Comparison of ENCODE assay signal across 28 cellular contexts in genomic region chr7:145779165-145779564, GRCh38.
"Had no signal": no experiment of that assay in that cellular context is flagged by ENCODE, and none has a peak within 500 bp of the region (broad histone marks: within the 10 kb centered on the region; RNA-seq: fewer than 3 reads in every experiment).

No MANE protein-coding gene starts in this region.

- H3K4me3 ChIP-seq: neural progenitor cell, ovary, psoas muscle, right lobe of liver, skin epidermis, smooth muscle cell, spleen, thoracic aorta, thyroid gland, tibial nerve, upper lobe of left lung, uterus had no signal

- H3K36me3 ChIP-seq: neural progenitor cell, ovary, right lobe of liver, spleen, thoracic aorta, thyroid gland, tibial nerve, upper lobe of left lung, uterus had no signal

- ATAC-seq: naive thymus-derived CD4-positive, alpha-beta T cell; natural killer cell; psoas muscle; right cardiac atrium; right lobe of liver; stimulated activated memory B cell treated with anti-CD40 and anti-IgM and Interleukin-4, amounts not matched to agents 10 μg/mL and 1 μg/mL and 100 μg/mL, for 72 hours; stimulated activated naive CD8-positive, alpha-beta T cell treated with anti-CD3 and anti-CD28 coated beads, Interleukin-15, amount 100 ng/mL, for 72 hours; stimulated activated naive CD8-positive, alpha-beta T cell treated with anti-CD3 and anti-CD28 coated beads, Interleukin-15, Interleukin-2, amounts not matched to agents 100 U/mL and 50 U/mL, for 24 hours had no signal

- H3K4me1 ChIP-seq: neural progenitor cell, parathyroid adenoma, psoas muscle, right lobe of liver, spleen, thyroid gland, tibial nerve, upper lobe of left lung, uterus had no signal

- DNase-seq: naive thymus-derived CD4-positive, alpha-beta T cell; natural killer cell; occipital lobe; ovary; posterior cingulate gyrus; psoas muscle; right cardiac atrium; right lobe of liver; spleen; stimulated activated CD4-positive, alpha-beta T cell treated with anti-CD3 and anti-CD28 coated beads, Interleukin-12 subunit alpha, Interleukin-12 subunit beta, amount 100 ng/mL, for 4 hours; stimulated activated CD4-positive, alpha-beta T cell treated with anti-CD3 and anti-CD28 coated beads, Interleukin-1b, Interleukin-23, amount 100 ng/mL, for 48 hours; stimulated activated CD4-positive, alpha-beta T cell treated with anti-CD3 and anti-CD28 coated beads, Interleukin-4, amount 100 ng/mL, for 1 hour; stimulated activated CD4-positive, alpha-beta T cell treated with anti-CD3 and anti-CD28 coated beads, Interleukin-4, amount 100 ng/mL, for 4 hours; stimulated activated CD8-positive, alpha-beta memory T cell treated with anti-CD3 and anti-CD28 coated beads, Interleukin-4, amount 100 ng/mL, for 48 hours; stimulated activated naive CD4-positive, alpha-beta T cell; stimulated activated naive CD8-positive, alpha-beta T cell treated with anti-CD3 and anti-CD28 coated beads, Interleukin-15, amount 100 ng/mL, for 72 hours; stimulated activated naive CD8-positive, alpha-beta T cell treated with anti-CD3 and anti-CD28 coated beads, Interleukin-15, Interleukin-2, amounts not matched to agents 100 U/mL and 50 U/mL, for 24 hours; thyroid gland; trophoblast cell; upper lobe of left lung; uterus had no signal

- H3K27ac ChIP-seq: neural progenitor cell, ovary, parathyroid adenoma, psoas muscle, right lobe of liver, skin epidermis, spleen, thoracic aorta, thyroid gland, tibial nerve, upper lobe of left lung, uterus had no signal
